Comparison of ENCODE assay signal across 1 cellular context in the genomic region with DNA sequence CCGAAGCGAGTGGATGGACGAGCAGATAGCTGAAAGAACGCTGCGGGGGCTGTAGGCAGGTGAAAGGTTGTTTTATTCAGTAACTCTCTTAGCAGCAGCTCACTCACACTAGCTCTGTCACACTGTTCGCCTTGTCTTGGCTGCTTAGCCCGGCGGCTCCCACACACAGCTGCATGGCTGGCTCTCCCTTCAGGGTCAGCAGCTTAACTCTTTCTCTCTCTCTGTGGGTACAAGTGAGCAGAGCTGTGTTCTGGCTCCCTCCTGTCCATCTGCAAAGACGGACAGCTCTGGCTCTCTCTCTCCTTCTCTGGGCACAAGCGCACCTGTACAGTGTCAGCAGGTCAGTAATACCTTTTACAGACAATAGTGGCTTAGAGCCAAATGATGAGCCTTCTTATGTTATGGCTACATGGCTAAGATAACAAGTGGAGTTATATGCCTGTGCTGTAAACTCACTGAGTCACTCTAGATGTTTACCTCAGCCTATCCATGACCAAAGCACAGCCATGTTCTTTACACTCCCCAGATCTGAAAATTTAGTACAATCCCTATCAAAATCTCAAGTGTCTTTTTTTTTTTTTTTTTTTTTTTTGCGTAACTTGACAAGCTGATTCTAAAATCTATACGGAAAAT.
TF ChIP-seq lines count a peak whose summit lies in the region.

No MANE protein-coding gene starts in this region.

TF ChIP-seq in WTC11, 78 proteins besides CTCF, POLR2A, EP300 and RAD21 (continued from another document):
- TF ChIP-seq, protein P1, sequence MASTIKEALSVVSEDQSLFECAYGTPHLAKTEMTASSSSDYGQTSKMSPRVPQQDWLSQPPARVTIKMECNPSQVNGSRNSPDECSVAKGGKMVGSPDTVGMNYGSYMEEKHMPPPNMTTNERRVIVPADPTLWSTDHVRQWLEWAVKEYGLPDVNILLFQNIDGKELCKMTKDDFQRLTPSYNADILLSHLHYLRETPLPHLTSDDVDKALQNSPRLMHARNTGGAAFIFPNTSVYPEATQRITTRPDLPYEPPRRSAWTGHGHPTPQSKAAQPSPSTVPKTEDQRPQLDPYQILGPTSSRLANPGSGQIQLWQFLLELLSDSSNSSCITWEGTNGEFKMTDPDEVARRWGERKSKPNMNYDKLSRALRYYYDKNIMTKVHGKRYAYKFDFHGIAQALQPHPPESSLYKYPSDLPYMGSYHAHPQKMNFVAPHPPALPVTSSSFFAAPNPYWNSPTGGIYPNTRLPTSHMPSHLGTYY (CRISPR knock-in tag; IDR thresholded peaks at IDR 0.05): no peak
- TF ChIP-seq ZNF423 (CRISPR knock-in tag; IDR thresholded peaks at IDR 0.05): no peak
